ENCODE assay signal across 5 cellular contexts in the genomic region with DNA sequence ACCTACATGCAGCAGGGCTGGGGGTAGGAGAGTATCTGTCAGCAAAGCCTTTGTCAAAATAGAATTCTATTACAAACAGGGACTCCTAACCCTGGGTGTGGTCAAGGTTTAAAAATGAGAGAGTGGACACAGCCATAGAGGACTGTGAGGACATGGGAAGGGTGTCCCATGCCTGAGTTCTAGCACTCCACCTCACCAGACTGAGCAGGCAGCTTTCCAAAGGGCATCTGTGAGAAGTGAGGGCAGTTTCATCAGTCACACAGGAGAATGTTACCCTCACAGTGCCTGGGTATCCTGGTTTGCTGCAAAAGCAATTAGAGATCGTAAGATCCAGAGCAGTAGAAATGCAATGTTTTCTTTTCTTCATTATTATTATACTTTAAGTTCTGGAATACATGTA.
"Had no signal": no experiment of that assay in that cellular context is flagged by ENCODE, and none has a peak within 500 bp of the region (broad histone marks: within the 10 kb centered on the region; RNA-seq: fewer than 3 reads in every experiment).

No MANE protein-coding gene starts in this region.

- H3K4me2 ChIP-seq: GM23338 had no signal

- H3K4me3 ChIP-seq: GM23338, K562 had no signal

- H3K27ac ChIP-seq: HL-60 had no signal

- DNase-seq: H9, KG1 had no signal

- H2AFZ ChIP-seq: GM23338 had no signal
